ENCODE assay signal across 26 cellular contexts in genomic region chr4:41154001-41154813, GRCh38.
DNase-seq lines count a peak whose midpoint lies in the region; ATAC-seq, FAIRE-seq and TF ChIP-seq lines count a peak whose summit lies in the region.
"Had no signal": no experiment of that assay in that cellular context is flagged by ENCODE, and none has a peak within 500 bp of the region (broad histone marks: within the 10 kb centered on the region; RNA-seq: fewer than 3 reads in every experiment).

No MANE protein-coding gene starts in this region.

- peaks cover 46% of the 10 kb centered on the region for H3F3A ChIP-seq in GM23248 (ENCODE audit: insufficient read depth)

- H4K12ac ChIP-seq in trophoblast cell (ENCODE audit: low read depth, low read length) = no peak overlapping the region

- H3K9me3 ChIP-seq in GM23248 (ENCODE audit: low read depth) (no peaks in the 10 kb centered on the region), astrocyte (ENCODE audit: insufficient read depth, low read depth, low read length) (no peaks in the 10 kb centered on the region), hepatocyte (ENCODE audit: low read depth) (no peaks in the 10 kb centered on the region), trophoblast cell (ENCODE audit: insufficient read depth, low read depth, low read length) (no peaks in the 10 kb centered on the region)
- H3K9me3 ChIP-seq: gastroesophageal sphincter, SJSA1 had no signal

- H3K4me1 ChIP-seq in GM23248 (ENCODE audit: insufficient read depth) (peaks cover 38% of the 10 kb centered on the region), astrocyte (ENCODE audit: insufficient read depth, low read length) (peaks cover 40% of the 10 kb centered on the region), hepatocyte (ENCODE audit: insufficient read depth) (peaks cover 12% of the 10 kb centered on the region), trophoblast cell (ENCODE audit: control insufficient read depth in 1 of 2, insufficient read depth in 2 of 2, low read length in 2 of 2) (peaks cover 4 to 16% of the 10 kb centered on the region in 2 experiments)
- H3K4me1 ChIP-seq: parathyroid adenoma had no signal

- H3K79me2 ChIP-seq in GM23248 (ENCODE audit: insufficient read depth) (peaks cover 89% of the 10 kb centered on the region), astrocyte (ENCODE audit: insufficient read depth, low read length) (peaks cover 68% of the 10 kb centered on the region), hepatocyte (peaks cover 87% of the 10 kb centered on the region), trophoblast cell (ENCODE audit: control insufficient read depth, insufficient read depth, low read length, poor library complexity) (peaks cover 8% of the 10 kb centered on the region)
- H3K79me2 ChIP-seq: parathyroid adenoma had no signal

- peaks cover 27% of the 10 kb centered on the region for H3K79me1 ChIP-seq in trophoblast cell (ENCODE audit: low read length)

- no peak overlapping the region for H2BK12ac ChIP-seq in trophoblast cell (ENCODE audit: low read length)

- no peak for ATAC-seq in HG02610 (IDR thresholded peaks at IDR 0.05; ENCODE audit: unreplicated experiment)
- ATAC-seq: activated T-cell treated with anti-CD3 and anti-CD28 coated beads, Interleukin-2, amount 50 U/mL, for 72 hours; gastroesophageal sphincter; naive thymus-derived CD4-positive, alpha-beta T cell had no signal

- H4K91ac ChIP-seq in trophoblast cell (ENCODE audit: low read depth, low read length) = peak overlapping the region; percentile 100

- TF ChIP-seq CTCF in astrocyte (IDR thresholded peaks at IDR 0.05; ENCODE audit: insufficient read depth, low read depth, low read length) (no peak), hepatocyte (IDR thresholded peaks at IDR 0.05; ENCODE audit: poor library complexity) (no peak)

- H3K4me2 ChIP-seq in GM23248 (ENCODE audit: unreplicated experiment) (peak overlapping the region; percentile 90), astrocyte (ENCODE audit: low read length) (peak overlapping the region; percentile 73), hepatocyte (no peak overlapping the region), trophoblast cell (ENCODE audit: low read length) (no peak overlapping the region)

- WGBS in GM23248 (ENCODE audit: low coverage in 1 of 2, low lambda C conversion rate in 2 of 2, missing lambda C conversion rate in 2 of 2), 2 experiments = 84% methylated on average over 6 of the region's 6 CpGs
- 93% methylated on average over 6 of the region's 6 CpGs for WGBS in hepatocyte (ENCODE audit: low lambda C conversion rate, missing lambda C conversion rate)
- WGBS in trophoblast cell (ENCODE audit: extremely low coverage, insufficient coverage, insufficient read length) = no CpG with 5 or more reads among the region's 6 CpGs

- peak overlapping the region; percentile 99 for H3K27ac Mint-ChIP-seq in astrocyte (ENCODE audit: unreplicated experiment)
- H3K27ac Mint-ChIP-seq: activated naive CD4-positive, alpha-beta T cell treated with anti-CD3 and anti-CD28 coated beads, Interleukin-2, amount 50 U/mL, for 24 hours; activated T-cell treated with anti-CD3 and anti-CD28 coated beads, Interleukin-2, amount 50 U/mL, for 72 hours; naive thymus-derived CD4-positive, alpha-beta T cell; T-helper 2 cell treated with Interferon-gamma antibody and Interleukin-4, amounts not matched to agents 5 μg/mL and 100 μg/mL, for 36 hours had no signal

- no peak overlapping the region for H2AK5ac ChIP-seq in trophoblast cell (ENCODE audit: low read length)

- peaks cover 14% of the 10 kb centered on the region for H3K36me3 Mint-ChIP-seq in astrocyte (ENCODE audit: low read depth, unreplicated experiment)
- H3K36me3 Mint-ChIP-seq: activated naive CD4-positive, alpha-beta T cell treated with anti-CD3 and anti-CD28 coated beads, Interleukin-2, amount 50 U/mL, for 24 hours; naive thymus-derived CD4-positive, alpha-beta T cell had no signal

- H3K9me3 Mint-ChIP-seq in astrocyte (ENCODE audit: unreplicated experiment) = no peaks in the 10 kb centered on the region
- H3K9me3 Mint-ChIP-seq: activated naive CD4-positive, alpha-beta T cell treated with anti-CD3 and anti-CD28 coated beads, Interleukin-2, amount 50 U/mL, for 24 hours; activated T-cell treated with anti-CD3 and anti-CD28 coated beads, Interleukin-2, amount 50 U/mL, for 72 hours; brain; T-helper 2 cell treated with Interferon-gamma antibody and Interleukin-4, amounts not matched to agents 5 μg/mL and 100 μg/mL, for 36 hours had no signal

- in situ Hi-C loops in GM23248 (cut with MboI) = no loop called here

- peaks cover 65% of the 10 kb centered on the region for H3K4me1 Mint-ChIP-seq in astrocyte (ENCODE audit: low read depth, unreplicated experiment)
- H3K4me1 Mint-ChIP-seq: activated naive CD4-positive, alpha-beta T cell treated with anti-CD3 and anti-CD28 coated beads, Interleukin-2, amount 50 U/mL, for 24 hours had no signal

- H3K23ac ChIP-seq in trophoblast cell (ENCODE audit: low read length) = no peak overlapping the region

- H3K27ac ChIP-seq in GM23248 (peak overlapping the region; percentile 67), astrocyte (ENCODE audit: low read depth, low read length) (peak overlapping the region; percentile 89), hepatocyte (peak overlapping the region; percentile 64), trophoblast cell (ENCODE audit: low read depth, low read length) (peak overlapping the region; percentile 88)
- H3K27ac ChIP-seq: gastroesophageal sphincter, parathyroid adenoma had no signal

- no peak overlapping the region for H3K18ac ChIP-seq in trophoblast cell (ENCODE audit: low read length)

- no peak overlapping the region for H3K14ac ChIP-seq in trophoblast cell (ENCODE audit: low read length)

- H2BK5ac ChIP-seq in trophoblast cell (ENCODE audit: low read depth, low read length, poor library complexity) = no peak overlapping the region

- H3K36me3 ChIP-seq in GM23248 (ENCODE audit: low read depth) (no peaks in the 10 kb centered on the region), astrocyte (ENCODE audit: insufficient read depth, low read length) (no peaks in the 10 kb centered on the region), hepatocyte (replicated peaks; ENCODE audit: insufficient read depth, low read depth) (no peaks in the 10 kb centered on the region), trophoblast cell (ENCODE audit: control insufficient read depth in 1 of 2, insufficient read depth in 2 of 2, low read length in 2 of 2) (peaks cover 0 to 3% of the 10 kb centered on the region in 2 experiments)
- H3K36me3 ChIP-seq: gastroesophageal sphincter, SJSA1 had no signal

- no peaks in the 10 kb centered on the region for H3K27me3 Mint-ChIP-seq in astrocyte (ENCODE audit: low read depth, unreplicated experiment)
- H3K27me3 Mint-ChIP-seq: brain had no signal

- no peak overlapping the region for H3K9ac ChIP-seq in GM23248
- H3K9ac ChIP-seq in astrocyte (ENCODE audit: low read length) = peak overlapping the region; percentile 70
- no peak overlapping the region for H3K9ac ChIP-seq in trophoblast cell (ENCODE audit: low read length)
- H3K9ac ChIP-seq: parathyroid adenoma had no signal

- no peak overlapping the region for H3K4me3 ChIP-seq in GM23248
- H3K4me3 ChIP-seq in astrocyte (ENCODE audit: insufficient read depth, low read depth, low read length) = no peak overlapping the region
- no peak overlapping the region for H3K4me3 ChIP-seq in hepatocyte
- H3K4me3 ChIP-seq in trophoblast cell (ENCODE audit: low read depth, low read length) = no peak overlapping the region
- H3K4me3 ChIP-seq: gastroesophageal sphincter, lung, SJSA1 had no signal

- H3K27me3 ChIP-seq in GM23248 (replicated peaks; ENCODE audit: insufficient read depth) (no peaks in the 10 kb centered on the region), astrocyte (ENCODE audit: insufficient read depth, low read length) (no peaks in the 10 kb centered on the region), hepatocyte (no peaks in the 10 kb centered on the region), trophoblast cell (ENCODE audit: insufficient read depth, low read length) (no peaks in the 10 kb centered on the region)
- H3K27me3 ChIP-seq: gastroesophageal sphincter, SJSA1 had no signal

- no peak overlapping the region for H2BK120ac ChIP-seq in trophoblast cell (ENCODE audit: insufficient read depth, low read length, poor library complexity)

- no peak overlapping the region; the same call in 1 of the 2 replicates for H2AFZ ChIP-seq in GM23248
- no peak overlapping the region for H2AFZ ChIP-seq in astrocyte (ENCODE audit: low read depth, low read length)
- H2AFZ ChIP-seq in hepatocyte = no peak overlapping the region
- H2AFZ ChIP-seq in trophoblast cell (ENCODE audit: insufficient read depth, low read length, poor library complexity) = no peak overlapping the region
- H2AFZ ChIP-seq: parathyroid adenoma had no signal

- H3K9me2 ChIP-seq in GM23248 (ENCODE audit: insufficient read depth) (no peaks in the 10 kb centered on the region), hepatocyte (replicated peaks; ENCODE audit: insufficient read depth) (no peaks in the 10 kb centered on the region)

- no peak overlapping the region for H3K4ac ChIP-seq in trophoblast cell (ENCODE audit: low read depth, low read length)

- FAIRE-seq in astrocyte (lab: Jason Lieb, UNC) = no peak
- FAIRE-seq: small intestine had no signal

- DNase-seq in GM23248 = no peak
- DNase-seq in astrocyte (ENCODE audit: low read depth) = no peak
- DNase-seq in hepatocyte (ENCODE audit: low spot score) = no peak
- no peak for DNase-seq in trophoblast cell
- no peak for DNase-seq in NCI-H510A treated with DMSO at 0.1 percent for 48 hours (lab: John Stamatoyannopoulos, UW)
- no peak for DNase-seq in NCI-H2029 treated with DMSO at 0.1 percent for 48 hours (lab: John Stamatoyannopoulos, UW)
- no peak for DNase-seq in H4 (ENCODE audit: low spot score)
- DNase-seq: activated CD4-positive, CD25-positive, alpha-beta regulatory T cell; activated T-cell treated with anti-CD3 and anti-CD28 coated beads, Interleukin-2, amount 50 U/mL, for 72 hours; cortex of kidney; DMS153; GF-D8; naive thymus-derived CD4-positive, alpha-beta T cell; NCI-H1417; NCI-H2171; NCI-H69; small intestine; stimulated activated CD4-positive, alpha-beta T cell treated with anti-CD3 and anti-CD28 coated beads, Interleukin-4, amount 100 ng/mL, for 24 hours had no signal

- no peaks in the 10 kb centered on the region for H4K20me1 ChIP-seq in GM23248 (ENCODE audit: insufficient read depth)
- H4K20me1 ChIP-seq in astrocyte (ENCODE audit: insufficient read depth, low read length) = no peaks in the 10 kb centered on the region
- no peaks in the 10 kb centered on the region for H4K20me1 ChIP-seq in hepatocyte (ENCODE audit: insufficient read depth, poor library complexity, severe bottlenecking)

- no peak overlapping the region for H3K4me3 Mint-ChIP-seq in astrocyte (ENCODE audit: unreplicated experiment)
- H3K4me3 Mint-ChIP-seq: activated naive CD4-positive, alpha-beta T cell treated with anti-CD3 and anti-CD28 coated beads, Interleukin-2, amount 50 U/mL, for 24 hours; activated T-cell treated with anti-CD3 and anti-CD28 coated beads, Interleukin-2, amount 50 U/mL, for 72 hours; naive thymus-derived CD4-positive, alpha-beta T cell; T-helper 2 cell treated with Interferon-gamma antibody and Interleukin-4, amounts not matched to agents 5 μg/mL and 100 μg/mL, for 36 hours had no signal

- no peak overlapping the region for H4K8ac ChIP-seq in trophoblast cell (ENCODE audit: low read depth, low read length)

Comparison
In these comparisons a context has a peak if more than half of its experiments do, and no peak if none do; other contexts are left out.
1. H3K4me2 ChIP-seq: peak in GM23248 (single experiment) and astrocyte (single experiment); none in hepatocyte (single experiment) and trophoblast cell (single experiment).
2. Peak in every context shown above with its lines, with median percentiles within 50 percentile points of each other: H3K27ac ChIP-seq.